In genomic region chr7:138015096-138015495, GRCh38 we compare ENCODE assay signal across 25 cellular contexts.
"Had no signal": no experiment of that assay in that cellular context is flagged by ENCODE, and none has a peak within 500 bp of the region (broad histone marks: within the 10 kb centered on the region; RNA-seq: fewer than 3 reads in every experiment).

No MANE protein-coding gene starts in this region.

- H3K27me3 Mint-ChIP-seq: activated CD8-positive, alpha-beta memory T cell treated with anti-CD3 and anti-CD28 coated beads, Interleukin-2, amount 10 ng/mL, durations not matched to agents 7 days and 5 days; activated naive CD8-positive, alpha-beta T cell treated with anti-CD3 and anti-CD28 coated beads, Interleukin-2, amount 10 ng/mL, durations not matched to agents 7 days and 5 days; brain had no signal

- ATAC-seq: activated CD8-positive, alpha-beta memory T cell treated with anti-CD3 and anti-CD28 coated beads, Interleukin-2, amount 10 ng/mL, durations not matched to agents 7 days and 5 days; activated CD8-positive, alpha-beta T cell treated with anti-CD3 and anti-CD28 coated beads, Interleukin-2, amount 10 ng/mL, durations not matched to agents 7 days and 5 days; gastroesophageal sphincter; naive thymus-derived CD4-positive, alpha-beta T cell; right cardiac atrium; T-helper 17 cell had no signal

- H3K36me3 ChIP-seq: ascending aorta, gastroesophageal sphincter, left ventricle myocardium inferior, spleen had no signal

- H2AFZ ChIP-seq: hepatocyte had no signal

- H3K9me3 ChIP-seq: ascending aorta, gastroesophageal sphincter, left ventricle myocardium inferior, spleen, testis had no signal

- H3K4me2 ChIP-seq: hepatocyte had no signal

- H3K79me2 ChIP-seq: hepatocyte had no signal

- H3K4me3 ChIP-seq: ascending aorta, coronary artery, dorsolateral prefrontal cortex, gastroesophageal sphincter, hepatocyte, left ventricle myocardium inferior, lung, spleen, testis had no signal

- DNase-seq: activated CD8-positive, alpha-beta memory T cell treated with anti-CD3 and anti-CD28 coated beads, Interleukin-2, amount 10 ng/mL, durations not matched to agents 7 days and 5 days; activated CD8-positive, alpha-beta T cell treated with anti-CD3 and anti-CD28 coated beads, Interleukin-2, amount 10 ng/mL, durations not matched to agents 7 days and 5 days; activated effector memory CD4-positive, alpha-beta T cell treated with Interleukin-2 at 50 U/mL for 16 hours; activated naive CD4-positive, alpha-beta T cell treated with anti-CD3 and anti-CD28 coated beads, Interleukin-2, amount 10 ng/mL, durations not matched to agents 7 days and 5 days; activated naive CD8-positive, alpha-beta T cell treated with anti-CD3 and anti-CD28 coated beads, Interleukin-2, amount 10 ng/mL, durations not matched to agents 7 days and 5 days; dorsolateral prefrontal cortex; effector memory CD4-positive, alpha-beta T cell; erythroblast; islet precursor cell; left ventricle myocardium inferior; naive thymus-derived CD4-positive, alpha-beta T cell; posterior cingulate gyrus; right cardiac atrium; spleen; stimulated activated CD4-positive, alpha-beta T cell treated with anti-CD3 and anti-CD28 coated beads, Interleukin-2, amount 100 ng/mL, for 48 hours; stimulated activated naive CD4-positive, alpha-beta T cell treated with Interleukin-2 at 50 U/mL for 16 hours; T-helper 17 cell; testis; trophoblast cell had no signal

- H3K4me1 Mint-ChIP-seq: activated CD8-positive, alpha-beta memory T cell treated with anti-CD3 and anti-CD28 coated beads, Interleukin-2, amount 10 ng/mL, durations not matched to agents 7 days and 5 days; activated naive CD4-positive, alpha-beta T cell treated with anti-CD3 and anti-CD28 coated beads, Interleukin-2, amount 10 ng/mL, durations not matched to agents 7 days and 5 days; activated naive CD8-positive, alpha-beta T cell treated with anti-CD3 and anti-CD28 coated beads, Interleukin-2, amount 10 ng/mL, durations not matched to agents 7 days and 5 days; brain had no signal

- H3K36me3 Mint-ChIP-seq: activated CD8-positive, alpha-beta memory T cell treated with anti-CD3 and anti-CD28 coated beads, Interleukin-2, amount 10 ng/mL, durations not matched to agents 7 days and 5 days; activated naive CD4-positive, alpha-beta T cell treated with anti-CD3 and anti-CD28 coated beads, Interleukin-2, amount 10 ng/mL, durations not matched to agents 7 days and 5 days; activated naive CD8-positive, alpha-beta T cell treated with anti-CD3 and anti-CD28 coated beads, Interleukin-2, amount 10 ng/mL, durations not matched to agents 7 days and 5 days; brain; naive thymus-derived CD4-positive, alpha-beta T cell had no signal

- H3K9me3 Mint-ChIP-seq: activated naive CD4-positive, alpha-beta T cell treated with anti-CD3 and anti-CD28 coated beads, Interleukin-2, amount 10 ng/mL, durations not matched to agents 7 days and 5 days; activated naive CD8-positive, alpha-beta T cell treated with anti-CD3 and anti-CD28 coated beads, Interleukin-2, amount 10 ng/mL, durations not matched to agents 7 days and 5 days; brain; naive thymus-derived CD4-positive, alpha-beta T cell had no signal

- H3K27ac Mint-ChIP-seq: activated CD8-positive, alpha-beta memory T cell treated with anti-CD3 and anti-CD28 coated beads, Interleukin-2, amount 10 ng/mL, durations not matched to agents 7 days and 5 days; activated CD8-positive, alpha-beta T cell treated with anti-CD3 and anti-CD28 coated beads, Interleukin-2, amount 10 ng/mL, durations not matched to agents 7 days and 5 days; activated naive CD4-positive, alpha-beta T cell treated with anti-CD3 and anti-CD28 coated beads, Interleukin-2, amount 10 ng/mL, durations not matched to agents 7 days and 5 days; activated naive CD8-positive, alpha-beta T cell treated with anti-CD3 and anti-CD28 coated beads, Interleukin-2, amount 10 ng/mL, durations not matched to agents 7 days and 5 days; brain; naive thymus-derived CD4-positive, alpha-beta T cell; T-helper 17 cell had no signal

- H3K4me3 Mint-ChIP-seq: activated CD8-positive, alpha-beta memory T cell treated with anti-CD3 and anti-CD28 coated beads, Interleukin-2, amount 10 ng/mL, durations not matched to agents 7 days and 5 days; activated CD8-positive, alpha-beta T cell treated with anti-CD3 and anti-CD28 coated beads, Interleukin-2, amount 10 ng/mL, durations not matched to agents 7 days and 5 days; activated naive CD4-positive, alpha-beta T cell treated with anti-CD3 and anti-CD28 coated beads, Interleukin-2, amount 10 ng/mL, durations not matched to agents 7 days and 5 days; activated naive CD8-positive, alpha-beta T cell treated with anti-CD3 and anti-CD28 coated beads, Interleukin-2, amount 10 ng/mL, durations not matched to agents 7 days and 5 days; brain; naive thymus-derived CD4-positive, alpha-beta T cell; T-helper 17 cell had no signal

- H3K4me1 ChIP-seq: ascending aorta, gastroesophageal sphincter, left ventricle myocardium inferior, spleen, testis had no signal

- H3K27ac ChIP-seq: ascending aorta, coronary artery, dorsolateral prefrontal cortex, gastroesophageal sphincter, hepatocyte, left ventricle myocardium inferior, spleen, testis had no signal

- H3K27me3 ChIP-seq: ascending aorta, dorsolateral prefrontal cortex, gastroesophageal sphincter, hepatocyte, spleen, testis had no signal
